In the genomic region with DNA sequence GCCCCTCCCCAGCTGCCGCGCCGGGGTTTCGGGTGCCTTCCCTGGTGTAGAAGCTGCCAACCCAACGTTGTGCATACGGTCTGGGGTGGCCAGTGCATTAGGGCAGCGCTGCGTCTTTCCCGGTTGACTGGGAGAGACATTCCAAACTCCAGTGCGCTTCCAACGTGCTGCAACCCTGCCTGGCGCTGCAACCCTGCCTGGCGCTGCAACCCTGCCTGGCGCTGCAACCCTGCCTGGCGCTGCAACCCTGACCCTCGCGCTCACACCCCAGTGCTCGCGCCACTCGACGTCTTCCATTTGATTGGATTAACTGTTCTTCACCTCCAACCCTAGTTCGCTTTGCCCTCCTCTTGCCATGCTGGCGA, we compare ENCODE assay signal across 10 cellular contexts. TPM values are rescaled to one million over a fixed set of nuclear protein-coding genes. Genes with fewer than 3 reads are reported as not detected.
A peak's percentile ranks its signal among the peaks of the same experiment; 100 is the strongest.
DNase-seq lines count a peak whose midpoint lies in the region; ATAC-seq and TF ChIP-seq lines count a peak whose summit lies in the region.
"Had no signal": no experiment of that assay in that cellular context is flagged by ENCODE, and none has a peak within 500 bp of the region (broad histone marks: within the 10 kb centered on the region; RNA-seq: fewer than 3 reads in every experiment).

No MANE protein-coding gene starts in this region.

- H3K27ac Mint-ChIP-seq in mesothelial cell of epicardium = no peak overlapping the region

- DNase-seq in cardiac muscle cell (ENCODE audit: low read depth in 1 of 2, low spot score in 1 of 2) = peak in 1 of 2 donors; percentile 51
- DNase-seq in Right ventricle myocardium superior = no peak
- DNase-seq in mesothelial cell of epicardium (ENCODE audit: low spot score in 2 of 2, unreplicated experiment in 2 of 2) = no peak
- DNase-seq in vagina (ENCODE audit: extremely low spot score in 2 of 2) = no peak
- DNase-seq in ACHN = no peak
- DNase-seq in NCI-H446 treated with DMSO at 0.1 percent for 48 hours (lab: John Stamatoyannopoulos, UW) = no peak
- DNase-seq: erythroblast had no signal

- TF ChIP-seq POLR2A in vagina (IDR thresholded peaks at IDR 0.05) = no peak

- no peaks in the 10 kb centered on the region for H3K36me3 Mint-ChIP-seq in mesothelial cell of epicardium

- H3K27ac ChIP-seq in cardiac muscle cell (no peak overlapping the region), duodenal mucosa (ENCODE audit: low read depth, low read length) (no peak overlapping the region), vagina (no peak overlapping the region)

- H3K4me3 ChIP-seq in cardiac muscle cell (peak overlapping the region; percentile 40), duodenal mucosa (ENCODE audit: low read depth in 1 of 2, low read length in 2 of 2) (peak overlapping the region; percentile 43 to 53), vagina (peak overlapping the region; percentile 49 to 61)

- H3K36me3 ChIP-seq in cardiac muscle cell (no peaks in the 10 kb centered on the region), duodenal mucosa (ENCODE audit: control insufficient read depth in 1 of 2, insufficient read depth in 2 of 2, low read length in 2 of 2) (no peaks in the 10 kb centered on the region), vagina (no peaks in the 10 kb centered on the region)

- H3K9me3 Mint-ChIP-seq in mesothelial cell of epicardium = no peaks in the 10 kb centered on the region

- H3K9ac ChIP-seq in duodenal mucosa (ENCODE audit: low read depth in 1 of 2, low read length in 2 of 2) = no peak overlapping the region

- H3K4me1 ChIP-seq in cardiac muscle cell (ENCODE audit: low read depth) (peaks cover 6% of the 10 kb centered on the region), duodenal mucosa (ENCODE audit: control insufficient read depth in 1 of 2, insufficient read depth in 2 of 2, low read length in 2 of 2) (peaks cover 0 to 3% of the 10 kb centered on the region in 2 donors), vagina (peaks cover 28% of the 10 kb centered on the region)

- peak overlapping the region; percentile 64 for H3K4me3 Mint-ChIP-seq in mesothelial cell of epicardium

- H3K9me3 ChIP-seq in cardiac muscle cell (ENCODE audit: low read depth) = no peaks in the 10 kb centered on the region
- no peaks in the 10 kb centered on the region for H3K9me3 ChIP-seq in duodenal mucosa (ENCODE audit: control insufficient read depth in 1 of 2, low read length in 2 of 2)
- no peaks in the 10 kb centered on the region for H3K9me3 ChIP-seq in vagina

- H3K4me1 Mint-ChIP-seq in mesothelial cell of epicardium = peaks cover 14% of the 10 kb centered on the region

- in situ Hi-C loops in ACHN (cut with HindIII; ENCODE audit: low pct_ligation_motif_present, low pct_unique_long_range_greater_than_20kb, low sequenced_read_pairs) = no loop called here

- intact Hi-C loops in Right ventricle myocardium superior (cut with DNase I) (loop anchor here (10.0 kb wide), 1 partner anchor 150 kb away; no protein-coding TSS in a partner anchor), vagina (cut with DNase I) (loop anchor here (5.0 kb wide), 1 partner anchor 67 kb away; no protein-coding TSS in a partner anchor)

- H3K27me3 ChIP-seq in cardiac muscle cell = peaks cover 70% of the 10 kb centered on the region
- H3K27me3 ChIP-seq in duodenal mucosa (ENCODE audit: control insufficient read depth in 1 of 2, insufficient read depth in 2 of 2, low read length in 2 of 2) = peaks cover 38 to 42% of the 10 kb centered on the region in 2 donors
- no peaks in the 10 kb centered on the region for H3K27me3 ChIP-seq in vagina

- ATAC-seq in Right ventricle myocardium superior (ENCODE audit: poor library complexity) = no peak
- no peak for ATAC-seq in GM21576 (IDR thresholded peaks at IDR 0.05; ENCODE audit: unreplicated experiment)
- ATAC-seq: activated CD4-positive, CD25-positive, alpha-beta regulatory T cell treated with anti-CD3 and anti-CD28 coated beads, Interleukin-2, amount 50 U/mL, for 24 hours had no signal

- TF ChIP-seq CTCF in cardiac muscle cell (IDR thresholded peaks at IDR 0.05; ENCODE audit: low read depth, low read length) (no peak), mesothelial cell of epicardium (IDR thresholded peaks at IDR 0.05; ENCODE audit: unreplicated experiment) (no peak), vagina (IDR thresholded peaks at IDR 0.05) (no peak)

- peaks cover 79% of the 10 kb centered on the region for H3K27me3 Mint-ChIP-seq in mesothelial cell of epicardium (ENCODE audit: low read depth)

RNA-seq across cellular contexts. Expression of gene HAP1, which starts 0.5 kb away (rescaled TPM):
- total RNA-seq in cardiac muscle cell = 0.98 and 1.8 TPM in 2 replicates
- 0.80 and 2.1 TPM in 2 replicates for polyA plus RNA-seq in cardiac muscle cell
- total RNA-seq in Right ventricle myocardium superior = not detected
- total RNA-seq in mesothelial cell of epicardium = 0.44 to 0.66 TPM (median 0.45 TPM) in 3 replicates
- total RNA-seq in vagina = 1.2 TPM

RNA-seq across cellular contexts. Expression of gene GAST, which starts 22.8 kb away (rescaled TPM):
- total RNA-seq in cardiac muscle cell (not detected in 2 replicates), Right ventricle myocardium superior (not detected), mesothelial cell of epicardium (not detected in 3 replicates), vagina (not detected)
- not detected in 2 replicates for polyA plus RNA-seq in cardiac muscle cell

RNA-seq across cellular contexts. Expression of gene EIF1, which starts 46.2 kb away (rescaled TPM):
- total RNA-seq in cardiac muscle cell (153 and 285 TPM in 2 replicates), Right ventricle myocardium superior (1,143 TPM), mesothelial cell of epicardium (600 to 610 TPM (median 606 TPM) in 3 replicates), vagina (204 TPM)
- polyA plus RNA-seq in cardiac muscle cell = 726 and 784 TPM in 2 replicates

RNA-seq across cellular contexts. Expression of gene JUP, which starts 51.6 kb away (rescaled TPM):
- total RNA-seq in cardiac muscle cell (296 and 359 TPM in 2 replicates), Right ventricle myocardium superior (195 TPM), mesothelial cell of epicardium (202 to 207 TPM (median 205 TPM) in 3 replicates), vagina (589 TPM)
- 160 and 206 TPM in 2 replicates for polyA plus RNA-seq in cardiac muscle cell
